12 cellular contexts compared by ENCODE assay signal in genomic region chr22:42207918-42208317, GRCh38.
"Had no signal": no experiment of that assay in that cellular context is flagged by ENCODE, and none has a peak within 500 bp of the region (broad histone marks: within the 10 kb centered on the region; RNA-seq: fewer than 3 reads in every experiment).

No MANE protein-coding gene starts in this region.

- DNase-seq: activated T-cell treated with anti-CD3 and anti-CD28 coated beads, Interleukin-2, amount 50 U/mL, for 24 hours; colonic mucosa; heart left ventricle; mucosa of descending colon; occipital lobe; spleen; stimulated activated CD4-positive, alpha-beta T cell treated with anti-CD3 and anti-CD28 coated beads, Interleukin-2, amount 100 ng/mL, for 24 hours; stimulated activated naive CD4-positive, alpha-beta T cell had no signal

- H3K27me3 ChIP-seq: colonic mucosa, heart left ventricle, spleen had no signal

- H3K27ac ChIP-seq: colonic mucosa, heart left ventricle had no signal

- H3K27ac Mint-ChIP-seq: nephron, progenitor cell of endocrine pancreas had no signal

- ATAC-seq: heart left ventricle, mucosa of descending colon, right cardiac atrium, WTC11 had no signal

- H3K4me3 ChIP-seq: colonic mucosa, heart left ventricle, mucosa of descending colon, spleen had no signal

- H3K4me1 ChIP-seq: colonic mucosa had no signal

- H3K4me1 Mint-ChIP-seq: nephron had no signal

- H3K9me3 ChIP-seq: colonic mucosa, heart left ventricle, mucosa of descending colon, spleen had no signal

- H3K27me3 Mint-ChIP-seq: activated T-cell treated with anti-CD3 and anti-CD28 coated beads, Interleukin-2, amount 50 U/mL, for 24 hours; progenitor cell of endocrine pancreas had no signal

- H3K9me3 Mint-ChIP-seq: activated T-cell treated with anti-CD3 and anti-CD28 coated beads, Interleukin-2, amount 50 U/mL, for 24 hours; nephron; WTC11 had no signal

- H3K4me3 Mint-ChIP-seq: activated T-cell treated with anti-CD3 and anti-CD28 coated beads, Interleukin-2, amount 50 U/mL, for 24 hours; nephron; WTC11 had no signal
